8 cellular contexts compared by ENCODE assay signal in the genomic region with DNA sequence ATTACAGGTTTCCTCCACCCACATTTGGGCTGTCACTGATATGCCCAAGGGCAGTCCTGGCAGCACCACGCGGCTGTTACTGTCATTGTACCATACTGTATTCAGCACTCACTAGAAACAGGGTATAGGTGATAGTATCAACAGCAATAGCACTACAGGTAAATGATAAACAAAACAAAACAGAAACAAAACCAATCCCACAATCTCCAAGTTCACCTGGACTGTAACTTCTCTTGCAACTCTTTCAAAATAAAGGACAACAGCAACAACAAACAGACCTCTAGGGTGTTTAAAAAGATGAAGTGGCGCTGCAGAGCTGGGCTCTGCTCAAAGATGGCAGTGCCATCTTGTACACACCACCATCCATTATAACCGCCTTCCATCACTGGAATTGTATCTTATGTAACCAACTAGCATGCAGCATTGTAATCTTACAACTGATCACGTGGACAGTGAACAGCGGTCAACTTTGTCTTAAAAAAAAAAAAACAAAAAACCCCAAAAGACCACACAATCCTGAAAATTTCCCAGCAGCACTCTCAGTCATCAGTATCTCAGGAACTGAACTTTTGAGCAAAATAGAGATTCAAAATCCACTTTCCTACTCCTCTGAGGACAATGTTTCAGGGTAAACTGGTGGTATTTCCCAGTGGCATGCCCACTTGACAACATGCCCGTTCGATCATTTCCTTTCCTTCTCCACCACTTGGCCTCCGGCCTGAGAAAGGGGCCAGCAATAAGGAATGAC. TPM values are rescaled to one million over a fixed set of nuclear protein-coding genes. Genes with fewer than 3 reads are reported as not detected.
DNase-seq lines count a peak whose midpoint lies in the region; ATAC-seq and TF ChIP-seq lines count a peak whose summit lies in the region.

No MANE protein-coding gene starts in this region.

- TF ChIP-seq CTCF in GM12872 (IDR thresholded peaks at IDR 0.05; ENCODE audit: insufficient read depth, low read depth, low read length), result peak; percentile 28; the same call in 1 of the 3 replicates
- TF ChIP-seq CTCF in epithelial cell of proximal tubule (conservative IDR thresholded peaks at IDR 0.05; ENCODE audit: low read depth, low read length), result peak; percentile 6
- TF ChIP-seq CTCF in nephron (IDR thresholded peaks at IDR 0.05; ENCODE audit: unreplicated experiment in 3 of 3), result no peak

- H3K36me3 Mint-ChIP-seq in activated CD4-positive, alpha-beta T cell treated with anti-CD3 and anti-CD28 coated beads, Interleukin-2, amount 10 ng/mL, durations not matched to agents 7 days and 5 days (ENCODE audit: low read depth), result peaks cover 58% of the 10 kb centered on the region
- H3K36me3 Mint-ChIP-seq in nephron (ENCODE audit: low read depth), result peaks cover 56% of the 10 kb centered on the region

- CTCF ChIA-PET in activated CD4-positive, alpha-beta T cell treated with anti-CD3 and anti-CD28 coated beads, Interleukin-2, amount 10 ng/mL, durations not matched to agents 7 days and 5 days (lab: Charles Lee), result interaction anchor here (3.8 kb wide), 1 partner anchor 119 kb away, joined by 10 read pairs; no protein-coding TSS in a partner anchor

- H3K4me1 Mint-ChIP-seq in activated CD4-positive, alpha-beta T cell treated with anti-CD3 and anti-CD28 coated beads, Interleukin-2, amount 10 ng/mL, durations not matched to agents 7 days and 5 days, result peaks cover 51% of the 10 kb centered on the region
- peaks cover 38% of the 10 kb centered on the region for H3K4me1 Mint-ChIP-seq in nephron

- peak overlapping the region; percentile 80 for H3K4me3 ChIP-seq in epithelial cell of proximal tubule (ENCODE audit: low read depth, low read length)

- POLR2A ChIA-PET in activated CD4-positive, alpha-beta T cell treated with anti-CD3 and anti-CD28 coated beads, Interleukin-2, amount 10 ng/mL, durations not matched to agents 7 days and 5 days (lab: Charles Lee), result interaction anchor here (1.2 kb wide), 1 partner anchor 478 kb away, joined by 3 read pairs; no protein-coding TSS in a partner anchor

- no peaks in the 10 kb centered on the region for H3K9me3 Mint-ChIP-seq in activated CD4-positive, alpha-beta T cell treated with anti-CD3 and anti-CD28 coated beads, Interleukin-2, amount 10 ng/mL, durations not matched to agents 7 days and 5 days
- H3K9me3 Mint-ChIP-seq in nephron, result peaks cover 2% of the 10 kb centered on the region

- ATAC-seq in GM21390 (IDR thresholded peaks at IDR 0.05; ENCODE audit: unreplicated experiment), result no peak
- ATAC-seq in HG02870 (IDR thresholded peaks at IDR 0.05; ENCODE audit: unreplicated experiment), result no peak

- H3K27me3 Mint-ChIP-seq in activated CD4-positive, alpha-beta T cell treated with anti-CD3 and anti-CD28 coated beads, Interleukin-2, amount 10 ng/mL, durations not matched to agents 7 days and 5 days, result no peaks in the 10 kb centered on the region
- H3K27me3 Mint-ChIP-seq in nephron (ENCODE audit: low read depth), result peaks cover 4% of the 10 kb centered on the region

- peak overlapping the region; percentile 84 for H3K4me3 Mint-ChIP-seq in activated CD4-positive, alpha-beta T cell treated with anti-CD3 and anti-CD28 coated beads, Interleukin-2, amount 10 ng/mL, durations not matched to agents 7 days and 5 days
- peak overlapping the region; percentile 99 to 100 (median 99) for H3K4me3 Mint-ChIP-seq in nephron

- peak overlapping the region; percentile 98 for H3K27ac Mint-ChIP-seq in activated CD4-positive, alpha-beta T cell treated with anti-CD3 and anti-CD28 coated beads, Interleukin-2, amount 10 ng/mL, durations not matched to agents 7 days and 5 days
- peak overlapping the region; percentile 84 to 100 (median 100) for H3K27ac Mint-ChIP-seq in nephron

- DNase-seq in NCI-H2029 (lab: John Stamatoyannopoulos, UW) (peak; percentile 67), epithelial cell of proximal tubule (ENCODE audit: low read depth) (no peak), ecto neural progenitor cell (ENCODE audit: low spot score) (no peak)
- DNase-seq in activated CD4-positive, alpha-beta T cell treated with anti-CD3 and anti-CD28 coated beads, Interleukin-2, amount 10 ng/mL, durations not matched to agents 7 days and 5 days, result peak; percentile 55

RNA-seq across cellular contexts. Expression of a gene that starts 3.8 kb away (rescaled TPM):
- 10 to 100 TPM; 83.0 to 95.0 TPM for total RNA-seq in activated CD4-positive, alpha-beta T cell treated with anti-CD3 and anti-CD28 coated beads, Interleukin-2, amount 10 ng/mL, durations not matched to agents 7 days and 5 days
- 45.6 and 70.5 TPM in 2 replicates for total RNA-seq in epithelial cell of proximal tubule

Comparison
In these comparisons a context has a peak if more than half of its experiments do, and no peak if none do; other contexts are left out.
1. CTCF ChIP-seq: peak in GM12872 (single experiment) and epithelial cell of proximal tubule (single experiment); none in nephron (0 of 3).
2. DNase-seq: peak in NCI-H2029 (single experiment) and activated CD4-positive, alpha-beta T cell treated with anti-CD3 and anti-CD28 coated beads, Interleukin-2, amount 10 ng/mL, durations not matched to agents 7 days and 5 days (single experiment); none in epithelial cell of proximal tubule (single experiment) and ecto neural progenitor cell (single experiment).